ENCODE assay signal across 21 cellular contexts in the genomic region with DNA sequence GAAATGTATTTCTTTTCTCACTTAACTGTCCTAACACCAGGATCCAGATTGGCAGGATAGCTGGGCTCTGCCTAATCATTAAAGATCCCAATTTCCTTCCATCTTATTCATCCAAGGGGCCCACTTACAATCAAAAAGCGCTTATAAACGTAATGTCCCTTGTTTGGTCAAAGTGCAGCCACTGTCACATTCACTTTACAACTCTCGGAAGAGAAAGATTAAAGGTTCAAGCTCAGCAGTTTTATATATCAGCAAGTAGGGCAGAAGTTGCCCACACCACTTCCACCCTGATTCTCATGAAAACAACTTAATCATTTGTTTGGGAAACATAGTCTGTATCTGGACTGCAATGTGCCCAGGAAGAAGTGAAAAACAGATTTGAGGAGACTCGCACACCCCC.
"Had no signal": no experiment of that assay in that cellular context is flagged by ENCODE, and none has a peak within 500 bp of the region (broad histone marks: within the 10 kb centered on the region; RNA-seq: fewer than 3 reads in every experiment).

No MANE protein-coding gene starts in this region.

- H3K27ac Mint-ChIP-seq: IgD-negative memory B cell had no signal

- H3K36me3 Mint-ChIP-seq: IgD-negative memory B cell had no signal

- H3K4me3 ChIP-seq: K562, SJSA1 had no signal

- H3K4me2 ChIP-seq: KMS-11, SK-N-SH had no signal

- H3K4me3 Mint-ChIP-seq: IgD-negative memory B cell had no signal

- H3K9me2 ChIP-seq: SK-N-SH had no signal

- H3K36me3 ChIP-seq: SJSA1 had no signal

- H3K4me1 Mint-ChIP-seq: IgD-negative memory B cell had no signal

- DNase-seq: Kasumi-1, MM.1S, NCI-H1092 treated with DMSO at 0.1 percent for 48 hours, NCI-H1436, NCI-H187 treated with DMSO at 0.1 percent for 48 hours, NCI-H2029 treated with DMSO at 0.1 percent for 48 hours, NCI-H2171 treated with DMSO at 0.1 percent for 48 hours, NCI-H345, NCI-H446 treated with DMSO at 0.1 percent for 48 hours, NCI-H510A treated with DMSO at 0.1 percent for 48 hours, NCI-H526, Right ventricle myocardium superior, RPMI8226, SIG-M5, SK-N-SH, SW 1271 had no signal

- ATAC-seq: K562 had no signal

- H3K27me3 Mint-ChIP-seq: IgD-negative memory B cell had no signal

- H3K9me3 ChIP-seq: SJSA1, SK-N-SH had no signal

- H3K27ac ChIP-seq: HL-60, KMS-11, SJSA1 had no signal

- H3K27me3 ChIP-seq: SJSA1 had no signal

- H3K4me1 ChIP-seq: SJSA1 had no signal
